Comparison of ENCODE assay signal across 1 cellular context in the genomic region with DNA sequence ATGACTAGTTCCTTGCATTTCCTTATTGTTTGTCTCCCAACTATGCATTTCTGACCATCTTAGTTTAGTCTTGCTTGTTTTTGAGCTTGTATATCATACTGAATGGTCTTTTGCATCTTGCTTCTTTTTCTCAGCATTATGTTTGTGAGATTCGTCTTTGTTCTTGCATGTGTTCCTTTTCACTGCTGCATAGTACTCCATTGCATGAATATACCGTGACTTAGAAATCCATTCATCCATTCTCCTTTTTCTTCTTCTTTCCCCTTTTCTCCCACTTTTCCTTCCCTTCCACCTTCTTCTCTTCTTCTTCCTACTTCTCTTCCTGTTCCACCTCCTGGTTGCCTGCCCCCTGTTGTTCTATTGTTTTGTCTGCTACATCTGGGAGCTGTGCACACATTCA.
A peak's percentile ranks its signal among the peaks of the same experiment; 100 is the strongest.
TF ChIP-seq lines count a peak whose summit lies in the region.

No MANE protein-coding gene starts in this region.

TF ChIP-seq in K562, 482 proteins besides CTCF, POLR2A, EP300 and RAD21 (continued from another document):
- TF ChIP-seq CEBPZ (IDR thresholded peaks at IDR 0.05; ENCODE audit: borderline replicate concordance, low read depth, low read length), result no peak
- no peak for TF ChIP-seq KDM4B (IDR thresholded peaks at IDR 0.05; ENCODE audit: borderline replicate concordance in 2 of 2, low read depth in 1 of 2)
- TF ChIP-seq ZNF197 (CRISPR knock-in tag; IDR thresholded peaks at IDR 0.05; ENCODE audit: low read depth), result no peak
- TF ChIP-seq CREB3L1 (IDR thresholded peaks at IDR 0.05; ENCODE audit: borderline replicate concordance, low read depth), result no peak
- no peak for TF ChIP-seq HCFC1 (IDR thresholded peaks at IDR 0.05; ENCODE audit: low read depth, low read length)
- no peak for TF ChIP-seq SRSF7 (optimal IDR thresholded peaks at IDR 0.05; ENCODE audit: low read depth, low read length)
- TF ChIP-seq XRCC3 (IDR thresholded peaks at IDR 0.05), result no peak
- TF ChIP-seq SMARCA5 (IDR thresholded peaks at IDR 0.05), result 0 out of 2 replicates have a peak, but pooled peaks have one; percentile 17
- no peak for TF ChIP-seq SMAD2 (IDR thresholded peaks at IDR 0.05; ENCODE audit: low read depth, low read length)
- TF ChIP-seq ZNF146 (CRISPR knock-in tag; IDR thresholded peaks at IDR 0.05; ENCODE audit: unreplicated experiment), result peak; percentile 97
- TF ChIP-seq MCM5 (IDR thresholded peaks at IDR 0.05; ENCODE audit: low read depth), result no peak
